Comparison of ENCODE assay signal across 11 cellular contexts in genomic region chr2:98065804-98066203, GRCh38. TPM values are rescaled to one million over a fixed set of nuclear protein-coding genes. Genes with fewer than 3 reads are reported as not detected.
"Had no signal": no experiment of that assay in that cellular context is flagged by ENCODE, and none has a peak within 500 bp of the region (broad histone marks: within the 10 kb centered on the region; RNA-seq: fewer than 3 reads in every experiment).

No MANE protein-coding gene starts in this region.

- H3K4me3 Mint-ChIP-seq: HFFc6, IgD-negative memory B cell had no signal

- H3K27ac ChIP-seq: GM23248, HL-60 had no signal

- H3K27ac Mint-ChIP-seq: HFFc6 had no signal

- H3K4me3 ChIP-seq: GM23248, HAP-1 had no signal

- H3K9me3 Mint-ChIP-seq: HFFc6 had no signal

- H3K36me3 ChIP-seq: HAP-1 had no signal

- ATAC-seq: HCT116, HepG2 had no signal

- H3K9me3 ChIP-seq: HAP-1 had no signal

- FAIRE-seq: HepG2 had no signal

- H3K27me3 Mint-ChIP-seq: IgD-negative memory B cell had no signal

- DNase-seq: GM23248, GOT3, H7, HFFc6 had no signal

- H3K36me3 Mint-ChIP-seq: IgD-negative memory B cell had no signal

- H3K9ac ChIP-seq: GM23248 had no signal

- H2AFZ ChIP-seq: GM23248 had no signal

RNA-seq across cellular contexts. Expression of gene VWA3B, which starts 21.2 kb away (rescaled TPM):
- total RNA-seq: GM23248, H4, HepG2, HFFc6, HT1080 had no signal
- polyA plus RNA-seq: GM23248, HepG2, IgD-negative memory B cell had no signal
